ENCODE assay signal across 12 cellular contexts in the genomic region with DNA sequence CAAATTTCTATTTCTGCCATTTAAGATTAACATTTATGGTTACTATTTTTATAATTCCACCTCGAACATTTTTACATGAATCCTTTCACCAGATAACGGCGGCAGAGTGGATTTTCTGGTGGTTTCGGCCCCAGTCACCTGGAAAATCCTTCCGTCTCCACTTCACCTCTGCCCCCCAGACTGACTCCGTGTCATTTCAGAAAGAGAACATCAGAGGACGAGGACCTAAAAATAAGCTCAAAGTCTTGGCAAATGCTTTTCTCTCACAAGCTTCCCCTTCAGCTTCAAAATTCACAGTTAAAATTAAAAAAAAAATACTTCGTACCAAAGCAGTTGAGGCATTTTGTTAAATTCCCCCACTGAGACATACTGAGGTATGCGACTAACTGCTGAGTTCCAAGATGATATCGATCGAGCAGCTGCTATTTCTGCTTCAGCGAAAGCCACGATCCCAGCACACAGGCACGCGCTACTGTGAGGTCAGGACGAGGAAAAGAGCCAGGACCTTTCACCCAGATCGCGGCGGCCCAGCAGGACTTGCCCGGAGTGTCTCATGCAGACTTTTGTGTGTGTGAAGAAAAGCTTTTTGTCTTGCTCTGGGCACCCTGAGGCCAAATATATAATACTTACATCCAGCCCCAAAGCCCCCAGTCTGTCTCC. TPM values are rescaled to one million over a fixed set of nuclear protein-coding genes. Genes with fewer than 3 reads are reported as not detected.
A peak's percentile ranks its signal among the peaks of the same experiment; 100 is the strongest.
DNase-seq lines count a peak whose midpoint lies in the region; ATAC-seq and TF ChIP-seq lines count a peak whose summit lies in the region.
"Had no signal": no experiment of that assay in that cellular context is flagged by ENCODE, and none has a peak within 500 bp of the region (broad histone marks: within the 10 kb centered on the region; RNA-seq: fewer than 3 reads in every experiment).

No MANE protein-coding gene starts in this region.

- H3K36me3 ChIP-seq in SJCRH30 (no peaks in the 10 kb centered on the region), mucosa of descending colon (ENCODE audit: low read depth) (no peaks in the 10 kb centered on the region), tibial artery (no peaks in the 10 kb centered on the region)

- H3K4me1 ChIP-seq in SJCRH30 (no peaks in the 10 kb centered on the region), mucosa of descending colon (ENCODE audit: low read depth) (no peaks in the 10 kb centered on the region), tibial artery (peaks cover 0 to 22% (median 16%) of the 10 kb centered on the region in 4 donors)

- H3K9me3 ChIP-seq in SJCRH30 (replicated peaks) (no peaks in the 10 kb centered on the region), mucosa of descending colon (no peaks in the 10 kb centered on the region), tibial artery (no peaks in the 10 kb centered on the region)

- H3K27ac ChIP-seq in SJCRH30 (peak overlapping the region; percentile 37), tibial artery (peak overlapping the region; percentile 13 to 30)

- ATAC-seq in mucosa of descending colon (peak; percentile 42), HG02759 (IDR thresholded peaks at IDR 0.05; ENCODE audit: unreplicated experiment) (no peak), GM19351 (IDR thresholded peaks at IDR 0.05; ENCODE audit: unreplicated experiment) (no peak)
- ATAC-seq: activated CD4-positive, CD25-positive, alpha-beta regulatory T cell treated with anti-CD3 and anti-CD28 coated beads, Interleukin-2, amount 50 U/mL, for 24 hours had no signal

- DNase-seq in SJCRH30 (peak; percentile 47 to 53), fibroblast of the conjunctiva (ENCODE audit: low read depth) (peak; percentile 55), mucosa of descending colon (peak in 2 of 3 donors; percentile 64 to 68), tibial artery (peak in 1 of 2 donors; percentile 60), dermis blood vessel endothelial cell (no peak)
- no peak for DNase-seq in stimulated activated CD4-positive, alpha-beta T cell treated with anti-CD3 and anti-CD28 coated beads, Interleukin-15, amount 100 ng/mL, for 24 hours
- DNase-seq: NCI-H226; stimulated activated CD4-positive, alpha-beta T cell treated with anti-CD3 and anti-CD28 coated beads, Interleukin-2, amount 100 ng/mL, for 48 hours had no signal

- H3K27me3 ChIP-seq in SJCRH30, result no peaks in the 10 kb centered on the region
- no peaks in the 10 kb centered on the region for H3K27me3 ChIP-seq in tibial artery

- H3K4me3 ChIP-seq in SJCRH30 (peak overlapping the region; percentile 48), mucosa of descending colon (no peak overlapping the region), tibial artery (peak overlapping the region; percentile 1 to 12)

- TF ChIP-seq CTCF in mucosa of descending colon (IDR thresholded peaks at IDR 0.05) (no peak), tibial artery (IDR thresholded peaks at IDR 0.05) (no peak)

- intact Hi-C loops in mucosa of descending colon (cut with DNase I, micrococcal nuclease), result no loop called here
- intact Hi-C loops in tibial artery (cut with DNase I; ENCODE audit: low total_unique reads), result no loop called here

RNA-seq across cellular contexts. Expression of gene ASPA, which starts 36.8 kb away (rescaled TPM):
- total RNA-seq in SJCRH30 (2014; rRNA removed; shearing (Covaris generic)), result 0.02 TPM in 1 of 2 replicates, not detected in the other
- 1 to 10 TPM; 3.5 to 6.6 (median 3.7) TPM for total RNA-seq in mucosa of descending colon
- not detected in 2 replicates for total RNA-seq in dermis blood vessel endothelial cell
- total RNA-seq: endothelial cell of umbilical vein had no signal

RNA-seq across cellular contexts. Expression of gene SPATA22, which starts 41.0 kb away (rescaled TPM):
- 1.8 and 2.2 TPM in 2 replicates for total RNA-seq in SJCRH30 (2014; rRNA removed; shearing (Covaris generic))
- 1 to 10 TPM in 1 of 3 donors, not detected in 2; 1.1 TPM for total RNA-seq in mucosa of descending colon
- under 0.01 and 0.23 TPM in 2 replicates for total RNA-seq in dermis blood vessel endothelial cell
- total RNA-seq: endothelial cell of umbilical vein had no signal

RNA-seq across cellular contexts. Expression of gene TRPV3, which starts 45.0 kb away (rescaled TPM):
- total RNA-seq in SJCRH30 (2014; rRNA removed; shearing (Covaris generic)), result 1.6 and 2.0 TPM in 2 replicates
- total RNA-seq in mucosa of descending colon, result 10 to 100 TPM in 1 of 3 donors, 1 to 10 TPM in 2; 7.7 to 17.8 (median 8.6) TPM
- not detected in 2 replicates for total RNA-seq in dermis blood vessel endothelial cell
- total RNA-seq: endothelial cell of umbilical vein had no signal

Comparison
In these comparisons a context has a peak if more than half of its experiments do, and no peak if none do; other contexts are left out.
1. DNase-seq: peak in SJCRH30 (2 of 2), fibroblast of the conjunctiva (single experiment) and mucosa of descending colon (2 of 3); none in dermis blood vessel endothelial cell (single experiment) and stimulated activated CD4-positive, alpha-beta T cell treated with anti-CD3 and anti-CD28 coated beads, Interleukin-15, amount 100 ng/mL, for 24 hours (single experiment).